8 cellular contexts compared by ENCODE assay signal in genomic region chr12:122841544-122842321, GRCh38. TPM values are rescaled to one million over a fixed set of nuclear protein-coding genes. Genes with fewer than 3 reads are reported as not detected.
A peak's percentile ranks its signal among the peaks of the same experiment; 100 is the strongest.
DNase-seq lines count a peak whose midpoint lies in the region; ATAC-seq and TF ChIP-seq lines count a peak whose summit lies in the region.

No MANE protein-coding gene starts in this region.

- no peaks in the 10 kb centered on the region for H3K27me3 Mint-ChIP-seq in CD8-positive, alpha-beta T cell (ENCODE audit: low read depth)
- peaks cover 3% of the 10 kb centered on the region for H3K27me3 Mint-ChIP-seq in neural progenitor cell (ENCODE audit: insufficient read depth, low read depth)

- peaks cover 49% of the 10 kb centered on the region for H4K20me1 ChIP-seq in neural progenitor cell (ENCODE audit: low read depth)

- H3K4me2 ChIP-seq in neural progenitor cell: no peak overlapping the region

- no peaks in the 10 kb centered on the region for H3F3A ChIP-seq in neural progenitor cell (ENCODE audit: low read depth)

- no peaks in the 10 kb centered on the region for H3K27me3 ChIP-seq in CD8-positive, alpha-beta T cell (ENCODE audit: insufficient read depth, low read length)
- peaks cover 30% of the 10 kb centered on the region for H3K27me3 ChIP-seq in neural progenitor cell

- no peaks in the 10 kb centered on the region for H3K9me3 Mint-ChIP-seq in CD8-positive, alpha-beta T cell
- H3K9me3 Mint-ChIP-seq in neural progenitor cell: no peaks in the 10 kb centered on the region

- intact Hi-C loops in CD8-positive, alpha-beta T cell (cut with DNase I, micrococcal nuclease): no loop called here

- peaks cover 42% of the 10 kb centered on the region for H3K4me1 Mint-ChIP-seq in CD8-positive, alpha-beta T cell (ENCODE audit: low read depth)
- H3K4me1 Mint-ChIP-seq in neural progenitor cell: peaks cover 39% of the 10 kb centered on the region

- H3K4me3 Mint-ChIP-seq in CD8-positive, alpha-beta T cell: no peak overlapping the region
- no peak overlapping the region for H3K4me3 Mint-ChIP-seq in neural progenitor cell

- H3K36me3 Mint-ChIP-seq in CD8-positive, alpha-beta T cell: peaks cover 31% of the 10 kb centered on the region
- peaks cover 7% of the 10 kb centered on the region for H3K36me3 Mint-ChIP-seq in neural progenitor cell

- peaks cover 7% of the 10 kb centered on the region for H3K36me3 ChIP-seq in CD8-positive, alpha-beta T cell (ENCODE audit: insufficient read depth, low read length)
- H3K36me3 ChIP-seq in neural progenitor cell: no peaks in the 10 kb centered on the region

- peak overlapping the region; percentile 41 for H3K27ac Mint-ChIP-seq in CD8-positive, alpha-beta T cell
- peak overlapping the region; percentile 3 for H3K27ac Mint-ChIP-seq in neural progenitor cell

- no peak overlapping the region for H2AFZ ChIP-seq in neural progenitor cell (replicated peaks)

- ATAC-seq in CD8-positive, alpha-beta T cell: no peak
- ATAC-seq in HG03097 (IDR thresholded peaks at IDR 0.05; ENCODE audit: low FRiP score, unreplicated experiment) (no peak), GM21360 (IDR thresholded peaks at IDR 0.05; ENCODE audit: unreplicated experiment) (no peak), HG02884 (IDR thresholded peaks at IDR 0.05; ENCODE audit: unreplicated experiment) (no peak)

- H3K9me3 ChIP-seq in CD8-positive, alpha-beta T cell (ENCODE audit: low read length): no peaks in the 10 kb centered on the region
- H3K9me3 ChIP-seq in neural progenitor cell (ENCODE audit: low read depth): no peaks in the 10 kb centered on the region

- CTCF ChIA-PET in CD8-positive, alpha-beta T cell (lab: Charles Lee): no interaction called here

- H3K27ac ChIP-seq in CD8-positive, alpha-beta T cell (ENCODE audit: low read depth, low read length): no peak overlapping the region
- no peak overlapping the region for H3K27ac ChIP-seq in neural progenitor cell

- DNase-seq in CD8-positive, alpha-beta T cell: no peak
- DNase-seq in RKO (ENCODE audit: low spot score) (peak; percentile 32), fibroblast of peridontal ligament (ENCODE audit: extremely low read depth) (peak; percentile 38), neural progenitor cell (ENCODE audit: low spot score) (no peak), NCI-H1417 treated with DMSO at 0.1 percent for 48 hours (lab: John Stamatoyannopoulos, UW) (no peak)

- no peak for TF ChIP-seq CTCF in CD8-positive, alpha-beta T cell (IDR thresholded peaks at IDR 0.05)
- no peak for TF ChIP-seq CTCF in neural progenitor cell (IDR thresholded peaks at IDR 0.05)

- no peaks in the 10 kb centered on the region for H3K79me2 ChIP-seq in neural progenitor cell (ENCODE audit: low read depth)

- H3K4me3 ChIP-seq in CD8-positive, alpha-beta T cell (ENCODE audit: low read depth, low read length): no peak overlapping the region
- no peak overlapping the region for H3K4me3 ChIP-seq in neural progenitor cell

- no peak overlapping the region for H3K9ac ChIP-seq in neural progenitor cell

- H3K4me1 ChIP-seq in CD8-positive, alpha-beta T cell (ENCODE audit: insufficient read depth, low read length): peaks cover 13% of the 10 kb centered on the region
- peaks cover 6% of the 10 kb centered on the region for H3K4me1 ChIP-seq in neural progenitor cell

- POLR2A ChIA-PET in CD8-positive, alpha-beta T cell (lab: Charles Lee): no interaction called here

RNA-seq across cellular contexts. Expression of gene HIP1R, which starts 6.5 kb away (rescaled TPM):
- total RNA-seq in CD8-positive, alpha-beta T cell: 100 to 1,000 TPM; 258 to 277 TPM
- 19.3 and 25.6 TPM in 2 replicates for total RNA-seq in neural progenitor cell (ENCODE audit: low replicate concordance)

RNA-seq across cellular contexts. Expression of gene VPS37B, which starts 54.2 kb away (rescaled TPM):
- 100 to 1,000 TPM; 145 to 148 TPM for total RNA-seq in CD8-positive, alpha-beta T cell
- total RNA-seq in neural progenitor cell (ENCODE audit: low replicate concordance): 19.4 and 23.9 TPM in 2 replicates

Comparison
In these comparisons a context has a peak if more than half of its experiments do, and no peak if none do; other contexts are left out.
1. DNase-seq: peak in RKO (single experiment) and fibroblast of peridontal ligament (single experiment); none in CD8-positive, alpha-beta T cell (0 of 7), neural progenitor cell (single experiment) and NCI-H1417 treated with DMSO at 0.1 percent for 48 hours (single experiment).